In genomic region chr11:114447892-114448291, GRCh38 we compare ENCODE assay signal across 22 cellular contexts. TPM values are rescaled to one million over a fixed set of nuclear protein-coding genes. Genes with fewer than 3 reads are reported as not detected.
A peak's percentile ranks its signal among the peaks of the same experiment; 100 is the strongest.
DNase-seq lines count a peak whose midpoint lies in the region; ATAC-seq and TF ChIP-seq lines count a peak whose summit lies in the region.
"Had no signal": no experiment of that assay in that cellular context is flagged by ENCODE, and none has a peak within 500 bp of the region (broad histone marks: within the 10 kb centered on the region; RNA-seq: fewer than 3 reads in every experiment).

No MANE protein-coding gene starts in this region.

- no peak for ATAC-seq in activated T-cell treated with anti-CD3 and anti-CD28 coated beads, Interleukin-2, amount 50 U/mL, for 72 hours (replicated peaks in 1 of 2)
- ATAC-seq in GM21423 (IDR thresholded peaks at IDR 0.05; ENCODE audit: unreplicated experiment), result no peak
- ATAC-seq in activated CD4-positive, alpha-beta T cell treated with anti-CD3 and anti-CD28 coated beads for 36 hours, result no peak
- ATAC-seq: sciatic nerve had no signal

- H3K4me3 Mint-ChIP-seq in activated T-cell treated with anti-CD3 and anti-CD28 coated beads, Interleukin-2, amount 50 U/mL, for 72 hours, result no peak overlapping the region
- H3K4me3 Mint-ChIP-seq in activated T-cell treated with anti-CD3 and anti-CD28 coated beads, Interleukin-2, amount 50 U/mL, for 24 hours, result no peak overlapping the region
- no peak overlapping the region for H3K4me3 Mint-ChIP-seq in activated CD4-positive, alpha-beta T cell treated with anti-CD3 and anti-CD28 coated beads for 36 hours
- H3K4me3 Mint-ChIP-seq: activated naive CD4-positive, alpha-beta T cell treated with anti-CD3 and anti-CD28 coated beads, Interleukin-2, amount 10 ng/mL, durations not matched to agents 7 days and 5 days; H9 had no signal

- 0 out of 2 replicates have a peak, but pooled peaks cover 3% of the 10 kb centered on the region for H3K4me1 ChIP-seq in BE2C

- peaks cover 34% of the 10 kb centered on the region for H3K36me3 ChIP-seq in BE2C

- no peaks in the 10 kb centered on the region for H3K27me3 Mint-ChIP-seq in activated T-cell treated with anti-CD3 and anti-CD28 coated beads, Interleukin-2, amount 50 U/mL, for 72 hours (ENCODE audit: low read depth)
- H3K27me3 Mint-ChIP-seq in activated T-cell treated with anti-CD3 and anti-CD28 coated beads, Interleukin-2, amount 50 U/mL, for 24 hours, result no peaks in the 10 kb centered on the region
- no peaks in the 10 kb centered on the region for H3K27me3 Mint-ChIP-seq in activated CD4-positive, alpha-beta T cell treated with anti-CD3 and anti-CD28 coated beads for 36 hours
- H3K27me3 Mint-ChIP-seq: activated naive CD4-positive, alpha-beta T cell treated with anti-CD3 and anti-CD28 coated beads, Interleukin-2, amount 10 ng/mL, durations not matched to agents 7 days and 5 days had no signal

- no peaks in the 10 kb centered on the region for H3K9me3 Mint-ChIP-seq in activated T-cell treated with anti-CD3 and anti-CD28 coated beads, Interleukin-2, amount 50 U/mL, for 72 hours
- no peaks in the 10 kb centered on the region for H3K9me3 Mint-ChIP-seq in activated T-cell treated with anti-CD3 and anti-CD28 coated beads, Interleukin-2, amount 50 U/mL, for 24 hours
- no peaks in the 10 kb centered on the region for H3K9me3 Mint-ChIP-seq in activated CD4-positive, alpha-beta T cell treated with anti-CD3 and anti-CD28 coated beads for 36 hours (ENCODE audit: low read depth)
- H3K9me3 Mint-ChIP-seq: activated naive CD4-positive, alpha-beta T cell treated with anti-CD3 and anti-CD28 coated beads, Interleukin-2, amount 10 ng/mL, durations not matched to agents 7 days and 5 days; H9 had no signal

- no peaks in the 10 kb centered on the region for H3K27me3 ChIP-seq in BE2C

- TF ChIP-seq CTCF in BE2C (IDR thresholded peaks at IDR 0.05; ENCODE audit: low read depth, low read length), result no peak

- DNase-seq in activated T-cell treated with anti-CD3 and anti-CD28 coated beads, Interleukin-2, amount 50 U/mL, for 72 hours, result no peak
- no peak for DNase-seq in activated T-cell treated with anti-CD3 and anti-CD28 coated beads, Interleukin-2, amount 50 U/mL, for 24 hours
- DNase-seq in SW480 (ENCODE audit: low spot score), result peak; percentile 27
- DNase-seq in fibroblast of peridontal ligament (ENCODE audit: extremely low read depth), result peak; percentile 91
- no peak for DNase-seq in BE2C
- no peak for DNase-seq in NCI-H510A treated with DMSO at 0.1 percent for 48 hours (lab: John Stamatoyannopoulos, UW)
- DNase-seq in activated CD4-positive, alpha-beta T cell treated with anti-CD3 and anti-CD28 coated beads for 36 hours, result no peak
- DNase-seq: activated CD4-positive, alpha-beta T cell treated with anti-CD3 and anti-CD28 coated beads for 48 hours; activated CD8-positive, alpha-beta memory T cell treated with anti-CD3 and anti-CD28 coated beads, Interleukin-2, amount 50 U/mL, for 48 hours; activated naive CD4-positive, alpha-beta T cell treated with anti-CD3 and anti-CD28 coated beads, Interleukin-2, amount 10 ng/mL, durations not matched to agents 7 days and 5 days; caudate nucleus; COR-L47; GDM1; H9; mesendoderm; MV-4-11; NCI-H2081; stimulated activated CD4-positive, alpha-beta T cell treated with anti-CD3 and anti-CD28 coated beads, Interleukin-4, amount 100 ng/mL, for 24 hours; T1000 had no signal

- intact Hi-C loops in activated CD4-positive, alpha-beta T cell treated with anti-CD3 and anti-CD28 coated beads for 36 hours (cut with DNase I, micrococcal nuclease), result loop anchor here in 1 of 2 experiments (10.0 kb wide), 1 partner anchor 573 kb away; the partner anchor contains the start of gene USP28

- H3K36me3 Mint-ChIP-seq in activated T-cell treated with anti-CD3 and anti-CD28 coated beads, Interleukin-2, amount 50 U/mL, for 72 hours (ENCODE audit: insufficient read depth in 2 of 2), result peaks cover 8 to 14% of the 10 kb centered on the region in 2 donors
- peaks cover 85% of the 10 kb centered on the region for H3K36me3 Mint-ChIP-seq in activated T-cell treated with anti-CD3 and anti-CD28 coated beads, Interleukin-2, amount 50 U/mL, for 24 hours (ENCODE audit: low read depth)
- H3K36me3 Mint-ChIP-seq in activated CD4-positive, alpha-beta T cell treated with anti-CD3 and anti-CD28 coated beads for 36 hours (ENCODE audit: low read depth), result peaks cover 46% of the 10 kb centered on the region

- H3K4me3 ChIP-seq in BE2C (ENCODE audit: low read depth, low read length), result no peak overlapping the region
- H3K4me3 ChIP-seq: thoracic aorta had no signal

- POLR2A ChIA-PET in activated CD4-positive, alpha-beta T cell treated with anti-CD3 and anti-CD28 coated beads for 36 hours (lab: Charles Lee), result no interaction called here

- H3K27ac Mint-ChIP-seq in activated T-cell treated with anti-CD3 and anti-CD28 coated beads, Interleukin-2, amount 50 U/mL, for 72 hours, result peak overlapping the region; percentile 63
- H3K27ac Mint-ChIP-seq in activated T-cell treated with anti-CD3 and anti-CD28 coated beads, Interleukin-2, amount 50 U/mL, for 24 hours, result no peak overlapping the region
- no peak overlapping the region for H3K27ac Mint-ChIP-seq in activated CD4-positive, alpha-beta T cell treated with anti-CD3 and anti-CD28 coated beads for 36 hours
- H3K27ac Mint-ChIP-seq: activated naive CD4-positive, alpha-beta T cell treated with anti-CD3 and anti-CD28 coated beads, Interleukin-2, amount 10 ng/mL, durations not matched to agents 7 days and 5 days had no signal

- no peaks in the 10 kb centered on the region for H3K9me3 ChIP-seq in BE2C
- H3K9me3 ChIP-seq: thoracic aorta had no signal

- CTCF ChIA-PET in activated CD4-positive, alpha-beta T cell treated with anti-CD3 and anti-CD28 coated beads for 36 hours (lab: Charles Lee), result no interaction called here

- H3K4me1 Mint-ChIP-seq in activated T-cell treated with anti-CD3 and anti-CD28 coated beads, Interleukin-2, amount 50 U/mL, for 72 hours (ENCODE audit: low read depth), result peaks cover 9% of the 10 kb centered on the region
- peaks cover 11% of the 10 kb centered on the region for H3K4me1 Mint-ChIP-seq in activated T-cell treated with anti-CD3 and anti-CD28 coated beads, Interleukin-2, amount 50 U/mL, for 24 hours (ENCODE audit: low read depth)
- peaks cover 9% of the 10 kb centered on the region for H3K4me1 Mint-ChIP-seq in activated CD4-positive, alpha-beta T cell treated with anti-CD3 and anti-CD28 coated beads for 36 hours

RNA-seq across cellular contexts. Expression of gene REXO2, which starts 8.6 kb away (rescaled TPM):
- 10 to 100 TPM; 60.6 to 61.2 TPM for total RNA-seq in activated T-cell treated with anti-CD3 and anti-CD28 coated beads, Interleukin-2, amount 50 U/mL, for 72 hours
- 69.6 TPM for polyA plus RNA-seq in BE2C (2012; ENCODE audit: insufficient read depth, insufficient read length, low read depth)
- total RNA-seq in activated CD4-positive, alpha-beta T cell treated with anti-CD3 and anti-CD28 coated beads for 36 hours, result 10 to 100 TPM; 66.6 to 70.0 TPM

RNA-seq across cellular contexts. Expression of gene RBM7, which starts 47.4 kb away (rescaled TPM):
- 10 to 100 TPM; 40.7 to 52.0 TPM for total RNA-seq in activated T-cell treated with anti-CD3 and anti-CD28 coated beads, Interleukin-2, amount 50 U/mL, for 72 hours
- 26.9 TPM for polyA plus RNA-seq in BE2C (2012; ENCODE audit: insufficient read depth, insufficient read length, low read depth)
- total RNA-seq in activated CD4-positive, alpha-beta T cell treated with anti-CD3 and anti-CD28 coated beads for 36 hours, result 10 to 100 TPM; 46.7 to 72.3 TPM

RNA-seq across cellular contexts. Expression of gene C11orf71, which starts 47.6 kb away (rescaled TPM):
- total RNA-seq in activated T-cell treated with anti-CD3 and anti-CD28 coated beads, Interleukin-2, amount 50 U/mL, for 72 hours, result 1 to 10 TPM; 5.9 to 7.1 TPM
- 25.6 TPM for polyA plus RNA-seq in BE2C (2012; ENCODE audit: insufficient read depth, insufficient read length, low read depth)
- total RNA-seq in activated CD4-positive, alpha-beta T cell treated with anti-CD3 and anti-CD28 coated beads for 36 hours, result 1 to 10 TPM; 4.8 to 5.5 TPM

Comparison
In these comparisons a context has a peak if more than half of its experiments do, and no peak if none do; other contexts are left out.
1. DNase-seq: peak in SW480 (single experiment) and fibroblast of peridontal ligament (single experiment); none in activated T-cell treated with anti-CD3 and anti-CD28 coated beads, Interleukin-2, amount 50 U/mL, for 72 hours (0 of 2), activated T-cell treated with anti-CD3 and anti-CD28 coated beads, Interleukin-2, amount 50 U/mL, for 24 hours (single experiment), BE2C (single experiment), NCI-H510A treated with DMSO at 0.1 percent for 48 hours (single experiment) and activated CD4-positive, alpha-beta T cell treated with anti-CD3 and anti-CD28 coated beads for 36 hours (single experiment).